In the genomic region with DNA sequence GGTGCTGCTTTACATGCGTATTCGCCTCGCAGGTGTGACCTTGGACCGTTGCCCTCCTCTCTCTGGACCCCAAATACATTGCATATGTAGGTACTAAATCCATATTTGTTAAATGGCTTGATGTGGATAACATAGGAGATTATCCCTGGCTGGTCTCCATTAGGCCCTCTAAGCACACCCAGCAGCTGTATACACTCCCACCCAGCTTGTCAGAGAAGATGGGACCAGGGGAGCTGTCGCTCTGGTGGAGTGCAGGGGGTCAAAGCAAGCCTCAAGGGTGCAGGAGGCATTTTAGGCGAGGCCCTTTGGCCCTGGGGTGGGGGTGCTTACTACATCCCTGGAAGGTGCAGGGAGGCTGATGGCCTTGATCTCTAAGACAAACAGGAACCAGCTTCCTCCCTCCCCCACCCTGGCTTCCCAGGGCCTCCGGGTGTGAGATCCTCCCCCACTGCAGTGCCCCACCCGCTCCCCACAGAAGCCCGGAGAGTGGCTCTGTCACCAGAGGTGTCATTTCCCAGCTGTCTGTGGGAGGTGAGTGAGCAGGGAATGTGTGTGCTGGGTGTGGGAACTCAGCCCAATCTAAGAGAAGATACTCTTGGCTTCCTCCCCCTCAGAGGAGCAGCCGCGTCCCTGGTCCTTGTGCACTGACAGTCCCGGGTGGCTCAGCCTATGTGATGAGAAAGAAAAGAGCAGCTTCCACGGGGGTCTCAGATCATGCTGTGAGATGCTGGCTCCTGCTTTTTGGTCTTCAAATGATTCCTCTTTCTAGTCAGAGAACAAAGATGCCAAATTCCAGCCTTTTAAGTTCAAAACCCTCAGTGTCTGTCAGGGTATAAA, we compare ENCODE assay signal across 6 cellular contexts. TPM values are rescaled to one million over a fixed set of nuclear protein-coding genes. Genes with fewer than 3 reads are reported as not detected.
DNase-seq lines count a peak whose midpoint lies in the region; ATAC-seq and TF ChIP-seq lines count a peak whose summit lies in the region.

No MANE protein-coding gene starts in this region.

- H3K4me2 ChIP-seq in smooth muscle cell = peak overlapping the region; percentile 97

- no peaks in the 10 kb centered on the region for H3K27me3 Mint-ChIP-seq in activated B cell treated with CpG ODN at 0.5 μM for 24 hours

- H2AFZ ChIP-seq in smooth muscle cell (ENCODE audit: low read depth) = peak overlapping the region; percentile 44

- no peak overlapping the region for H3K9ac ChIP-seq in smooth muscle cell (ENCODE audit: low read depth)

- CTCF ChIA-PET in activated B cell treated with CpG ODN at 0.5 μM for 24 hours (lab: Charles Lee) = no interaction called here

- 19 to 28% methylated on average over 5 to 6 of the region's 13 CpGs for WGBS in gastroesophageal sphincter (ENCODE audit: low coverage in 1 of 2), 2 donors
- 38% methylated on average over 13 of the region's 13 CpGs for WGBS in smooth muscle cell (ENCODE audit: low lambda C conversion rate)

- H3K36me3 Mint-ChIP-seq in activated B cell treated with CpG ODN at 0.5 μM for 24 hours (ENCODE audit: low read depth) = peaks cover 24% of the 10 kb centered on the region

- H3K9me3 ChIP-seq in gastroesophageal sphincter (no peaks in the 10 kb centered on the region), smooth muscle cell (replicated peaks; ENCODE audit: low read depth) (no peaks in the 10 kb centered on the region)

- peaks cover 5% of the 10 kb centered on the region for H3F3A ChIP-seq in smooth muscle cell (ENCODE audit: low read depth)

- POLR2A ChIA-PET in activated B cell treated with CpG ODN at 0.5 μM for 24 hours (lab: Charles Lee) = interaction anchor here (0.7 to 15.9 kb wide), 14 partner anchors 9 to 131 kb away, joined by 3 to 385 read pairs (median 8); a partner anchor contains a TSS

- no peak for TF ChIP-seq POLR2A in gastroesophageal sphincter (IDR thresholded peaks at IDR 0.05)

- peak overlapping the region; percentile 91 for H3K4me3 Mint-ChIP-seq in activated B cell treated with CpG ODN at 0.5 μM for 24 hours

- H3K36me3 ChIP-seq in gastroesophageal sphincter = peaks cover 0 to 23% of the 10 kb centered on the region in 2 donors
- no peaks in the 10 kb centered on the region for H3K36me3 ChIP-seq in smooth muscle cell (ENCODE audit: low read depth)

- H3K79me2 ChIP-seq in smooth muscle cell (ENCODE audit: low read depth) = peaks cover 17% of the 10 kb centered on the region

- peak overlapping the region; percentile 96 to 100 (median 98) for H3K27ac ChIP-seq in gastroesophageal sphincter
- peak overlapping the region; percentile 1 for H3K27ac ChIP-seq in smooth muscle cell (ENCODE audit: low read depth)

- peaks cover 48% of the 10 kb centered on the region for H3K4me1 Mint-ChIP-seq in activated B cell treated with CpG ODN at 0.5 μM for 24 hours

- H4K20me1 ChIP-seq in smooth muscle cell (ENCODE audit: low read depth) = peaks cover 13% of the 10 kb centered on the region

- no peak for TF ChIP-seq EP300 in gastroesophageal sphincter (IDR thresholded peaks at IDR 0.05)

- peak in 71 of 76 experiments; percentile 25 to 88 (median 71) for DNase-seq in HUDEP-2 (lab: John Stamatoyannopoulos, UW; ENCODE audit: unreplicated experiment in 76 of 76)
- no peak for DNase-seq in activated B cell treated with CpG ODN at 0.5 μM for 24 hours
- DNase-seq in smooth muscle cell (lab: John Stamatoyannopoulos, UW; ENCODE audit: unreplicated experiment) = no peak

- intact Hi-C loops in activated B cell treated with CpG ODN at 0.5 μM for 24 hours (cut with micrococcal nuclease) = loop anchor here (1.0 kb wide), 1 partner anchor 9 kb away; no protein-coding TSS in a partner anchor

- no peak for TF ChIP-seq CTCF in activated B cell treated with CpG ODN at 0.5 μM for 24 hours (IDR thresholded peaks at IDR 0.05)
- TF ChIP-seq CTCF in gastroesophageal sphincter (IDR thresholded peaks at IDR 0.05) = no peak
- no peak for TF ChIP-seq CTCF in smooth muscle cell (IDR thresholded peaks at IDR 0.05; ENCODE audit: borderline replicate concordance, insufficient read depth, poor library complexity, severe bottlenecking)

- ATAC-seq in activated B cell treated with CpG ODN at 0.5 μM for 24 hours (ENCODE audit: low read depth) (peak; percentile 13), gastroesophageal sphincter (peak; percentile 62), GM21825 (IDR thresholded peaks at IDR 0.05; ENCODE audit: unreplicated experiment) (no peak), GM18519 (IDR thresholded peaks at IDR 0.05; ENCODE audit: low FRiP score, unreplicated experiment) (no peak)

- peak overlapping the region; percentile 95 for H3K27ac Mint-ChIP-seq in activated B cell treated with CpG ODN at 0.5 μM for 24 hours

- H3K4me3 ChIP-seq in gastroesophageal sphincter (no peak overlapping the region), smooth muscle cell (no peak overlapping the region)

- H3K27me3 ChIP-seq in gastroesophageal sphincter (no peaks in the 10 kb centered on the region), smooth muscle cell (ENCODE audit: low read depth) (no peaks in the 10 kb centered on the region)

- no peaks in the 10 kb centered on the region for H3K9me3 Mint-ChIP-seq in activated B cell treated with CpG ODN at 0.5 μM for 24 hours

- H3K4me1 ChIP-seq in gastroesophageal sphincter = peaks cover 9 to 53% (median 31%) of the 10 kb centered on the region in 3 donors
- peaks cover 22% of the 10 kb centered on the region for H3K4me1 ChIP-seq in smooth muscle cell (ENCODE audit: low read depth)

RNA-seq across cellular contexts. Expression of a gene that starts 1.4 kb away (rescaled TPM):
- total RNA-seq in activated B cell treated with CpG ODN at 0.5 μM for 24 hours (82.0 and 97.7 TPM in 2 replicates), gastroesophageal sphincter (10 to 100 TPM; 14.6 to 39.8 (median 33.4) TPM), smooth muscle cell (5.7 and 8.1 TPM in 2 replicates)
- 20.1 and 28.9 TPM in 2 replicates for polyA plus RNA-seq in smooth muscle cell

RNA-seq across cellular contexts. Expression of a gene that starts 12.0 kb away (rescaled TPM):
- total RNA-seq in activated B cell treated with CpG ODN at 0.5 μM for 24 hours (17.3 and 20.9 TPM in 2 replicates), gastroesophageal sphincter (10 to 100 TPM; 11.2 to 18.8 (median 15.5) TPM), smooth muscle cell (66.7 and 88.4 TPM in 2 replicates)
- polyA plus RNA-seq in smooth muscle cell = 36.0 and 36.5 TPM in 2 replicates

RNA-seq across cellular contexts. Expression of a gene that starts 12.0 kb away (rescaled TPM):
- 40.7 and 45.0 TPM in 2 replicates for total RNA-seq in activated B cell treated with CpG ODN at 0.5 μM for 24 hours
- 100 to 1,000 TPM in 3 of 4 donors, 10 to 100 TPM in 1; 67.1 to 188 (median 136) TPM for total RNA-seq in gastroesophageal sphincter
- 25.8 and 29.0 TPM in 2 replicates for total RNA-seq in smooth muscle cell
- 55.2 and 85.9 TPM in 2 replicates for polyA plus RNA-seq in smooth muscle cell

RNA-seq across cellular contexts. Expression of a gene that starts 25.8 kb away (rescaled TPM):
- total RNA-seq in activated B cell treated with CpG ODN at 0.5 μM for 24 hours (12.3 and 12.8 TPM in 2 replicates), gastroesophageal sphincter (10 to 100 TPM in 3 of 4 donors, 1 to 10 TPM in 1; 8.1 to 16.1 (median 12.4) TPM), smooth muscle cell (1.8 and 6.3 TPM in 2 replicates)
- polyA plus RNA-seq in smooth muscle cell = 3.2 and 3.9 TPM in 2 replicates

RNA-seq across cellular contexts. Expression of a gene that starts 40.3 kb away (rescaled TPM):
- 0.12 and 0.49 TPM in 2 replicates for total RNA-seq in activated B cell treated with CpG ODN at 0.5 μM for 24 hours
- under 1 TPM in 2 of 4 donors, not detected in 2; 0.89 to 0.94 TPM for total RNA-seq in gastroesophageal sphincter
- not detected in 2 replicates for total RNA-seq in smooth muscle cell
- polyA plus RNA-seq in smooth muscle cell = not detected in 2 replicates

Comparison
In these comparisons a context has a peak if more than half of its experiments do, and no peak if none do; other contexts are left out.
1. DNase-seq: peak in HUDEP-2 (71 of 76); none in activated B cell treated with CpG ODN at 0.5 μM for 24 hours (single experiment) and smooth muscle cell (single experiment).
2. ATAC-seq: peak in activated B cell treated with CpG ODN at 0.5 μM for 24 hours (single experiment) and gastroesophageal sphincter (single experiment); none in GM21825 (single experiment) and GM18519 (single experiment).